ENCODE assay signal across 22 cellular contexts in genomic region chr5:168184103-168184502, GRCh38.
DNase-seq lines count a peak whose midpoint lies in the region; ATAC-seq and TF ChIP-seq lines count a peak whose summit lies in the region.
"Had no signal": no experiment of that assay in that cellular context is flagged by ENCODE, and none has a peak within 500 bp of the region (broad histone marks: within the 10 kb centered on the region; RNA-seq: fewer than 3 reads in every experiment).

No MANE protein-coding gene starts in this region.

- no peak for ATAC-seq in left ventricle myocardium superior
- ATAC-seq in HG02884 (IDR thresholded peaks at IDR 0.05; ENCODE audit: unreplicated experiment), result peak; percentile 72
- ATAC-seq in HG03469 (IDR thresholded peaks at IDR 0.05; ENCODE audit: unreplicated experiment), result peak; percentile 36
- no peak for ATAC-seq in stimulated activated naive CD8-positive, alpha-beta T cell treated with anti-CD3 and anti-CD28 coated beads, Interleukin-15, Interleukin-2, amounts not matched to agents 100 U/mL and 50 U/mL, for 24 hours
- ATAC-seq: K562 had no signal

- DNase-seq in left ventricle myocardium inferior (no peak), left ventricle myocardium superior (no peak), progenitor cell of endocrine pancreas (ENCODE audit: low spot score, unreplicated experiment) (no peak), H7 (no peak), SJCRH30 (no peak)
- no peak for DNase-seq in stimulated activated naive CD8-positive, alpha-beta T cell treated with anti-CD3 and anti-CD28 coated beads, Interleukin-15, Interleukin-2, amounts not matched to agents 100 U/mL and 50 U/mL, for 24 hours
- DNase-seq: AML-193, H9, NCI-H1105 treated with DMSO at 0.1 percent for 48 hours, NCI-H1694 treated with DMSO at 0.1 percent for 48 hours, NCI-H2107, NCI-H2227 treated with DMSO at 0.1 percent for 48 hours, NCI-H524, NCI-H82, PC-9, SIG-M5 had no signal

- no peaks in the 10 kb centered on the region for H3K9me3 Mint-ChIP-seq in progenitor cell of endocrine pancreas (ENCODE audit: low read depth)
- H3K9me3 Mint-ChIP-seq: H9 had no signal

- no peak overlapping the region for H3K27ac Mint-ChIP-seq in progenitor cell of endocrine pancreas
- H3K27ac Mint-ChIP-seq: H9 had no signal

- H3K36me3 ChIP-seq in left ventricle myocardium inferior (no peaks in the 10 kb centered on the region), H7 (replicated peaks; ENCODE audit: control insufficient read depth, insufficient read depth, low read length) (no peaks in the 10 kb centered on the region), SJCRH30 (no peaks in the 10 kb centered on the region)

- peak overlapping the region; percentile 1 for H3K27ac ChIP-seq in left ventricle myocardium inferior (replicated peaks)
- no peak overlapping the region for H3K27ac ChIP-seq in SJCRH30
- H3K27ac ChIP-seq: 22Rv1, C4-2B, PC-9, RWPE1 had no signal

- H3K4me1 ChIP-seq in left ventricle myocardium inferior, result peaks cover 33% of the 10 kb centered on the region
- no peaks in the 10 kb centered on the region for H3K4me1 ChIP-seq in SJCRH30

- TF ChIP-seq CTCF in left ventricle myocardium inferior (IDR thresholded peaks at IDR 0.05; ENCODE audit: borderline replicate concordance) (no peak), progenitor cell of endocrine pancreas (IDR thresholded peaks at IDR 0.05; ENCODE audit: unreplicated experiment) (no peak)

- H3K4me1 Mint-ChIP-seq in progenitor cell of endocrine pancreas (ENCODE audit: low read depth), result peaks cover 7% of the 10 kb centered on the region

- H3K9me3 ChIP-seq in left ventricle myocardium inferior (replicated peaks) (no peaks in the 10 kb centered on the region), SJCRH30 (replicated peaks) (no peaks in the 10 kb centered on the region)

- no peaks in the 10 kb centered on the region for H3K36me3 Mint-ChIP-seq in progenitor cell of endocrine pancreas (ENCODE audit: insufficient read depth)

- intact Hi-C loops in left ventricle myocardium inferior (cut with micrococcal nuclease) (no loop called here), left ventricle myocardium superior (cut with micrococcal nuclease) (no loop called here)

- peaks cover 6% of the 10 kb centered on the region for H3K27me3 Mint-ChIP-seq in progenitor cell of endocrine pancreas

- H3K4me3 ChIP-seq in left ventricle myocardium inferior (no peak overlapping the region), H7 (ENCODE audit: insufficient read depth, low read depth, low read length) (no peak overlapping the region), SJCRH30 (no peak overlapping the region)
- H3K4me3 ChIP-seq: K562, PC-9 had no signal

- H3K4me3 Mint-ChIP-seq in progenitor cell of endocrine pancreas (ENCODE audit: low read depth), result no peak overlapping the region
- H3K4me3 Mint-ChIP-seq: H9 had no signal

- no peaks in the 10 kb centered on the region for H3K27me3 ChIP-seq in left ventricle myocardium inferior (ENCODE audit: low read depth)
- H3K27me3 ChIP-seq in H7 (ENCODE audit: control insufficient read depth, insufficient read depth, low read length), result no peaks in the 10 kb centered on the region
- H3K27me3 ChIP-seq in SJCRH30, result no peaks in the 10 kb centered on the region

Comparison
In these comparisons a context has a peak if more than half of its experiments do, and no peak if none do; other contexts are left out.
1. ATAC-seq: peak in HG02884 (single experiment) and HG03469 (single experiment); none in left ventricle myocardium superior (single experiment) and stimulated activated naive CD8-positive, alpha-beta T cell treated with anti-CD3 and anti-CD28 coated beads, Interleukin-15, Interleukin-2, amounts not matched to agents 100 U/mL and 50 U/mL, for 24 hours (single experiment).